ENCODE assay signal across 2 cellular contexts in genomic region chr7:128912709-128913495, GRCh38. TPM values are rescaled to one million over a fixed set of nuclear protein-coding genes. Genes with fewer than 3 reads are reported as not detected.
"Had no signal": no experiment of that assay in that cellular context is flagged by ENCODE, and none has a peak within 500 bp of the region (broad histone marks: within the 10 kb centered on the region; RNA-seq: fewer than 3 reads in every experiment).

No MANE protein-coding gene starts in this region.

RNA-seq across cellular contexts. Expression of gene KCP, which starts 2.4 kb away (rescaled TPM):
- total RNA-seq: activated CD8-positive, alpha-beta T cell treated with anti-CD3 and anti-CD28 coated beads for 36 hours; M059J had no signal
